Comparison of ENCODE assay signal across 14 cellular contexts in genomic region chr5:10699281-10699874, GRCh38.
DNase-seq lines count a peak whose midpoint lies in the region; ATAC-seq and TF ChIP-seq lines count a peak whose summit lies in the region.
"Had no signal": no experiment of that assay in that cellular context is flagged by ENCODE, and none has a peak within 500 bp of the region (broad histone marks: within the 10 kb centered on the region; RNA-seq: fewer than 3 reads in every experiment).

No MANE protein-coding gene starts in this region.

- WGBS in mesodermal cell (ENCODE audit: insufficient coverage in 2 of 2), 2 experiments: 65 to 91% methylated on average over 2 to 4 of the region's 5 CpGs
- 77 to 87% methylated on average over 5 of the region's 5 CpGs for WGBS in upper lobe of left lung, 2 donors

- H3K27ac ChIP-seq in mesodermal cell (ENCODE audit: low read depth, low read length, severe bottlenecking) (peak overlapping the region; percentile 81), breast epithelium (no peak overlapping the region), upper lobe of left lung (no peak overlapping the region)
- H3K27ac ChIP-seq: cardiac muscle cell, heart left ventricle had no signal

- peaks cover 78% of the 10 kb centered on the region for H3K4me1 ChIP-seq in mesodermal cell (ENCODE audit: control insufficient read depth, insufficient read depth, low read length, poor library complexity, severe bottlenecking)
- peaks cover 0 to 8% of the 10 kb centered on the region in 2 donors for H3K4me1 ChIP-seq in breast epithelium
- peaks cover 17 to 25% (median 22%) of the 10 kb centered on the region in 4 donors for H3K4me1 ChIP-seq in upper lobe of left lung

- H3K36me3 ChIP-seq in mesodermal cell (ENCODE audit: control insufficient read depth, insufficient read depth, low read length) (peaks cover 8% of the 10 kb centered on the region), breast epithelium (no peaks in the 10 kb centered on the region), upper lobe of left lung (no peaks in the 10 kb centered on the region)
- H3K36me3 ChIP-seq: cardiac muscle cell had no signal

- no peak for TF ChIP-seq CTCF in breast epithelium (IDR thresholded peaks at IDR 0.05)
- TF ChIP-seq CTCF in upper lobe of left lung (IDR thresholded peaks at IDR 0.05): no peak

- intact Hi-C loops in breast epithelium (cut with DNase I; ENCODE audit: low total_unique reads): no loop called here

- H3K4me3 ChIP-seq in mesodermal cell (ENCODE audit: extremely low read depth, insufficient read depth, low read length, poor library complexity, severe bottlenecking) (no peak overlapping the region), breast epithelium (no peak overlapping the region), upper lobe of left lung (no peak overlapping the region)
- H3K4me3 ChIP-seq: cardiac muscle cell, heart left ventricle had no signal

- TF ChIP-seq EP300 in upper lobe of left lung (IDR thresholded peaks at IDR 0.05): no peak

- H3K27me3 ChIP-seq in breast epithelium: no peaks in the 10 kb centered on the region
- H3K27me3 ChIP-seq in upper lobe of left lung: no peaks in the 10 kb centered on the region
- H3K27me3 ChIP-seq: cardiac muscle cell, heart left ventricle had no signal

- DNase-seq in NCI-H2196 (lab: John Stamatoyannopoulos, UW; ENCODE audit: unreplicated experiment) (no peak), breast epithelium (ENCODE audit: low spot score in 2 of 2) (no peak), upper lobe of left lung (no peak), NCI-H1930 (lab: John Stamatoyannopoulos, UW) (no peak)
- DNase-seq: DMS 273 treated with DMSO at 0.1 percent for 48 hours; heart left ventricle; naive thymus-derived CD8-positive, alpha-beta T cell; NCI-H524; stimulated activated CD4-positive, alpha-beta T cell treated with anti-CD3 and anti-CD28 coated beads, Interleukin-2, amount 100 ng/mL, for 48 hours had no signal

- TF ChIP-seq POLR2A in breast epithelium (IDR thresholded peaks at IDR 0.05) (no peak), upper lobe of left lung (IDR thresholded peaks at IDR 0.05) (no peak)

- ATAC-seq in GM18907 (IDR thresholded peaks at IDR 0.05; ENCODE audit: unreplicated experiment): peak; percentile 49
- peak; percentile 51 for ATAC-seq in HG02610 (IDR thresholded peaks at IDR 0.05; ENCODE audit: unreplicated experiment)
- peak; percentile 34 for ATAC-seq in HG03565 (IDR thresholded peaks at IDR 0.05; ENCODE audit: unreplicated experiment)
- no peak for ATAC-seq in upper lobe of left lung (ENCODE audit: low FRiP score in 2 of 2)
- ATAC-seq: heart left ventricle; naive thymus-derived CD8-positive, alpha-beta T cell had no signal

- no peaks in the 10 kb centered on the region for H3K9me3 ChIP-seq in mesodermal cell (ENCODE audit: control insufficient read depth, low read length)
- no peaks in the 10 kb centered on the region for H3K9me3 ChIP-seq in breast epithelium
- no peaks in the 10 kb centered on the region for H3K9me3 ChIP-seq in upper lobe of left lung
- H3K9me3 ChIP-seq: heart left ventricle had no signal

Comparison
In these comparisons a context has a peak if more than half of its experiments do, and no peak if none do; other contexts are left out.
1. ATAC-seq: peak in GM18907 (single experiment), HG02610 (single experiment) and HG03565 (single experiment); none in upper lobe of left lung (0 of 2).